ENCODE assay signal across 34 cellular contexts in genomic region chr2:106719222-106719621, GRCh38.
"Had no signal": no experiment of that assay in that cellular context is flagged by ENCODE, and none has a peak within 500 bp of the region (broad histone marks: within the 10 kb centered on the region; RNA-seq: fewer than 3 reads in every experiment).

No MANE protein-coding gene starts in this region.

- H3K27me3 Mint-ChIP-seq: activated B cell treated with CpG ODN at 0.5 μM for 24 hours; activated CD4-positive, alpha-beta T cell treated with anti-CD3 and anti-CD28 coated beads, Interleukin-2, amount 10 ng/mL, durations not matched to agents 24 days and 14 days; activated CD8-positive, alpha-beta T cell treated with anti-CD3 and anti-CD28 coated beads for 36 hours; activated naive CD8-positive, alpha-beta T cell treated with anti-CD3 and anti-CD28 coated beads for 36 hours had no signal

- H3K27me3 ChIP-seq: adrenal gland, body of pancreas, brain microvascular endothelial cell, breast epithelium had no signal

- H3K9me3 ChIP-seq: adrenal gland, body of pancreas had no signal

- FAIRE-seq: astrocyte, TTC549 had no signal

- H3K27ac ChIP-seq: adrenal gland, body of pancreas, brain microvascular endothelial cell, breast epithelium, VCaP had no signal

- ATAC-seq: activated CD8-positive, alpha-beta T cell treated with anti-CD3 and anti-CD28 coated beads for 36 hours; activated naive CD4-positive, alpha-beta T cell treated with anti-CD3 and anti-CD28 coated beads, Interleukin-2, amount 50 U/mL, for 72 hours; body of pancreas had no signal

- H3K4me1 ChIP-seq: adrenal gland, body of pancreas, breast epithelium had no signal

- H3K36me3 Mint-ChIP-seq: activated CD4-positive, alpha-beta memory T cell treated with anti-CD3 and anti-CD28 coated beads for 36 hours; activated naive CD8-positive, alpha-beta T cell treated with anti-CD3 and anti-CD28 coated beads for 36 hours had no signal

- H3K4me1 Mint-ChIP-seq: activated B cell treated with CpG ODN at 0.5 μM for 24 hours; activated CD4-positive, alpha-beta T cell treated with anti-CD3 and anti-CD28 coated beads, Interleukin-2, amount 10 ng/mL, durations not matched to agents 24 days and 14 days; activated naive CD8-positive, alpha-beta T cell treated with anti-CD3 and anti-CD28 coated beads for 36 hours had no signal

- H3K4me3 Mint-ChIP-seq: activated B cell treated with CpG ODN at 0.5 μM for 24 hours; activated CD4-positive, alpha-beta memory T cell treated with anti-CD3 and anti-CD28 coated beads for 36 hours; activated CD4-positive, alpha-beta T cell treated with anti-CD3 and anti-CD28 coated beads, Interleukin-2, amount 10 ng/mL, durations not matched to agents 24 days and 14 days; activated CD8-positive, alpha-beta T cell treated with anti-CD3 and anti-CD28 coated beads for 36 hours; activated naive CD4-positive, alpha-beta T cell treated with anti-CD3 and anti-CD28 coated beads for 36 hours; activated naive CD8-positive, alpha-beta T cell treated with anti-CD3 and anti-CD28 coated beads for 36 hours; activated T-cell treated with anti-CD3 and anti-CD28 coated beads, Interleukin-2, amount 50 U/mL, for 24 hours; T-helper 1 cell treated with Interleukin-12 subunit alpha and Interleukin-12 subunit beta and Interleukin-4 antibody, amounts not matched to agents 30 μg/mL and 1 μg/mL, for 36 hours; T-helper 2 cell treated with Interferon-gamma antibody and Interleukin-4, amounts not matched to agents 5 μg/mL and 100 μg/mL, for 36 hours had no signal

- H3K27ac Mint-ChIP-seq: activated B cell treated with CpG ODN at 0.5 μM for 24 hours; activated CD4-positive, alpha-beta memory T cell treated with anti-CD3 and anti-CD28 coated beads for 36 hours; activated CD4-positive, alpha-beta T cell treated with anti-CD3 and anti-CD28 coated beads, Interleukin-2, amount 10 ng/mL, durations not matched to agents 24 days and 14 days; activated CD8-positive, alpha-beta T cell treated with anti-CD3 and anti-CD28 coated beads for 36 hours; activated naive CD4-positive, alpha-beta T cell treated with anti-CD3 and anti-CD28 coated beads for 36 hours; activated naive CD4-positive, alpha-beta T cell treated with anti-CD3 and anti-CD28 coated beads, Interleukin-2, amount 50 U/mL, for 72 hours; activated naive CD8-positive, alpha-beta T cell treated with anti-CD3 and anti-CD28 coated beads for 36 hours; activated T-cell treated with anti-CD3 and anti-CD28 coated beads, Interleukin-2, amount 50 U/mL, for 24 hours; T-helper 1 cell treated with Interleukin-12 subunit alpha and Interleukin-12 subunit beta and Interleukin-4 antibody, amounts not matched to agents 30 μg/mL and 1 μg/mL, for 36 hours; T-helper 2 cell treated with Interferon-gamma antibody and Interleukin-4, amounts not matched to agents 5 μg/mL and 100 μg/mL, for 36 hours had no signal

- H3K4me3 ChIP-seq: adrenal gland, body of pancreas, breast epithelium had no signal

- DNase-seq: activated B cell treated with CpG ODN at 0.5 μM for 24 hours; activated CD4-positive, alpha-beta memory T cell treated with anti-CD3 and anti-CD28 coated beads for 36 hours; activated CD4-positive, alpha-beta T cell treated with anti-CD3 and anti-CD28 coated beads for 4 hours; activated CD4-positive, alpha-beta T cell treated with anti-CD3 and anti-CD28 coated beads, Interleukin-2, amount 10 ng/mL, durations not matched to agents 24 days and 14 days; activated CD4-positive, alpha-beta T cell treated with anti-CD3 and anti-CD28 coated beads, Interleukin-2, amount 50 U/mL, for 1 hour; activated CD4-positive, alpha-beta T cell treated with anti-CD3 and anti-CD28 coated beads, Interleukin-2, amount 50 U/mL, for 4 hours; activated CD4-positive, CD25-positive, alpha-beta regulatory T cell treated with anti-CD3 and anti-CD28 coated beads, Interleukin-2, amount 50 U/mL, for 72 hours; activated CD8-positive, alpha-beta memory T cell treated with anti-CD3 and anti-CD28 coated beads, Interleukin-2, amount 50 U/mL, for 4 hours; activated CD8-positive, alpha-beta T cell treated with anti-CD3 and anti-CD28 coated beads for 36 hours; activated effector memory CD4-positive, alpha-beta T cell treated with anti-CD3 and anti-CD28 coated beads, Interleukin-2, amount 50 U/mL, for 16 hours; activated gamma-delta T cell treated with Interleukin-2 at 50 U/mL for 16 hours; activated naive CD4-positive, alpha-beta T cell; activated naive CD4-positive, alpha-beta T cell treated with anti-CD3 and anti-CD28 coated beads for 36 hours; activated naive CD4-positive, alpha-beta T cell treated with anti-CD3 and anti-CD28 coated beads, Interleukin-2, amount 50 U/mL, for 16 hours; activated naive CD8-positive, alpha-beta T cell treated with anti-CD3 and anti-CD28 coated beads for 36 hours; activated T-cell treated with anti-CD3 and anti-CD28 coated beads, Interleukin-2, amount 50 U/mL, for 24 hours; activated T-cell treated with anti-CD3 and anti-CD28 coated beads, Interleukin-2, amount 50 U/mL, for 48 hours; adrenal gland; amniotic stem cell; aorta; brain microvascular endothelial cell; central memory CD4-positive, alpha-beta T cell; SW 1271; T-helper 1 cell; T-helper 2 cell; T-helper 9 cell had no signal

- H3K9me3 Mint-ChIP-seq: activated CD4-positive, alpha-beta T cell treated with anti-CD3 and anti-CD28 coated beads, Interleukin-2, amount 10 ng/mL, durations not matched to agents 24 days and 14 days had no signal

- H3K36me3 ChIP-seq: adrenal gland, brain microvascular endothelial cell, breast epithelium had no signal
